Comparison of ENCODE assay signal across 9 cellular contexts in the genomic region with DNA sequence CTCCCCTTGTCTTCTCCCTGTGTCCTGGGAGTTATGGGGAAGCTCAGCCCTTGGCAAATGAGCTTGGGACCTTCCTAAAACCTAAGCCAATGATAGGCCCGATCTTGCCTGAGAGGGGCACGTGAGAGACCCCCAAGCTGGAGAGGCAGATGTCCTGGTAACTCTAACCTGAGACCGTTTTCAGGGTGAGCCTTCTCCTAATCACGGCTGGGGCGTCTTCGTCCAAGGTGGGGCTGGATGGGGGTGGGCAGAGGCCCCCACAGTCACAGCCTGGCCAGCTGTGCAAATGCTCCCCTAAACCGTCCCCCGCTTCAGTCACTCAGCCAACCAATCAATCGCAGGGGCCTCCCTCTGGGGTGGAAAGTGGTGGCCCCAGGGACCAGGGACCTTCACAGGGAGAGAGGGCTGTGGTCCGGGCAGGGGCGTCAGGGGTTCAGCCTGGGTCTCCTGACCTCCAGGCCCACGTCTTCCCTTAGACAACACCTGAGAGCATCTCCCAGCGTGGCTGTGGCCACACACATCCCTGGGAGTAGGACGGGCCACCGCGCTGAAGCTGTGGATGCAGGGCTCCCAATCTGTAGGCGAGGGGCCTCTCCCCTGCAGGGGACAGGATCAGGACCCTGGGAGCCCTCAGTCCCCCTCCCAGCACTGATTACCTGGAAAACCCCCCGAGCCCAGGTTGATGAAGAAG.
DNase-seq lines count a peak whose midpoint lies in the region; ATAC-seq and TF ChIP-seq lines count a peak whose summit lies in the region.
"Had no signal": no experiment of that assay in that cellular context is flagged by ENCODE, and none has a peak within 500 bp of the region (broad histone marks: within the 10 kb centered on the region; RNA-seq: fewer than 3 reads in every experiment).

No MANE protein-coding gene starts in this region.

- no peaks in the 10 kb centered on the region for H3K9me3 ChIP-seq in neutrophil
- H3K9me3 ChIP-seq: SJCRH30 had no signal

- no peak overlapping the region for H3K27ac ChIP-seq in neutrophil
- H3K27ac ChIP-seq: SJCRH30 had no signal

- intact Hi-C loops in posterior cingulate gyrus (cut with DNase I), result loop anchor here (5.0 kb wide), 1 partner anchor 190 kb away; no protein-coding TSS in a partner anchor

- H3K36me3 ChIP-seq in neutrophil, result no peaks in the 10 kb centered on the region
- H3K36me3 ChIP-seq: SJCRH30 had no signal

- TF ChIP-seq CTCF in AG10803 (conservative IDR thresholded peaks at IDR 0.05; ENCODE audit: low read length) (no peak), epithelial cell of esophagus (IDR thresholded peaks at IDR 0.05; ENCODE audit: insufficient read depth, low read depth, low read length, missing control alignments) (no peak), neutrophil (IDR thresholded peaks at IDR 0.05) (no peak)

- H3K27me3 ChIP-seq in neutrophil, result peaks cover 79% of the 10 kb centered on the region
- H3K27me3 ChIP-seq: SJCRH30 had no signal

- DNase-seq in AG10803 (ENCODE audit: low read depth), result no peak
- peak; percentile 46 for DNase-seq in NCI-H69 (lab: John Stamatoyannopoulos, UW)
- DNase-seq in epithelial cell of esophagus (ENCODE audit: low read depth), result no peak
- no peak for DNase-seq in retina
- no peak for DNase-seq in posterior cingulate gyrus

- peak overlapping the region; percentile 49 for H3K4me3 ChIP-seq in AG10803 (ENCODE audit: low read length)
- peak overlapping the region; percentile 33 for H3K4me3 ChIP-seq in epithelial cell of esophagus (ENCODE audit: low read length)
- peak overlapping the region; percentile 49 to 62 for H3K4me3 ChIP-seq in neutrophil (ENCODE audit: low read depth in 1 of 2, low read length in 1 of 2)

- ATAC-seq in GM19395 (IDR thresholded peaks at IDR 0.05; ENCODE audit: unreplicated experiment) (no peak), HG02623 (IDR thresholded peaks at IDR 0.05; ENCODE audit: unreplicated experiment) (no peak)

- H3K4me1 ChIP-seq in neutrophil (ENCODE audit: control insufficient read depth in 1 of 2, insufficient read depth in 1 of 2, low read depth in 1 of 2, low read length in 1 of 2), result peaks cover 30 to 31% of the 10 kb centered on the region in 2 experiments
